ENCODE assay signal across 35 cellular contexts in the genomic region with DNA sequence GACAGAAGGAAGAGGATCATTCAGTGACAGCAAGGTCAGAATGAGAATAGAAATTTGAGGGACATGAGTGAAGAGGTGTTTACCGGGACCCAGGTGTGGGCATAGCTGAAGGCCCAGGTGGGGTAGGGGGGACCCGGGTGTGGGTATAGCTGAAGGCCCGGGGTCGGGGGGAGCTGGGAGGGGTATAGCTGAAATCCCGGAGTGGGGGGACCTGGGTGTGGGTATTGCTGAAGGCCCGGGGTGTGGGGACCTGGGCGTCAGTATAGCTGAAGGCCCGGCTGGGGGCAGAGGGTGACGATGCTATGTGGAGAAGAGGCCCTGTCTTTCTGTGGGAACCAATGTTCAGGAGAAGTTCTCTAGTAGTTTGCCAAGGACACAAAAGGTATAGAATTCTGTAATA.
"Had no signal": no experiment of that assay in that cellular context is flagged by ENCODE, and none has a peak within 500 bp of the region (broad histone marks: within the 10 kb centered on the region; RNA-seq: fewer than 3 reads in every experiment).

No MANE protein-coding gene starts in this region.

- H3K4me3 ChIP-seq: MG63 had no signal

- H3K9me3 ChIP-seq: MG63 had no signal

- H3K36me3 ChIP-seq: MG63 had no signal

- DNase-seq: Karpas-422, Kasumi-1, KBM-7, KG1, MG63, MM.1S, MV-4-11, NCI-H1048, NCI-H1092, NCI-H1092 treated with DMSO at 0.1 percent for 48 hours, NCI-H1105, NCI-H1105 treated with DMSO at 0.1 percent for 48 hours, NCI-H1417, NCI-H1417 treated with DMSO at 0.1 percent for 48 hours, NCI-H1436, NCI-H1436 treated with DMSO at 0.1 percent for 48 hours, NCI-H146, NCI-H1694, NCI-H1694 treated with DMSO at 0.1 percent for 48 hours, NCI-H187, NCI-H187 treated with DMSO at 0.1 percent for 48 hours, NCI-H1930, NCI-H2029, NCI-H2029 treated with DMSO at 0.1 percent for 48 hours, NCI-H2081, NCI-H2081 treated with DMSO at 0.1 percent for 48 hours, NCI-H2107, NCI-H2171, NCI-H2171 treated with DMSO at 0.1 percent for 48 hours, NCI-H2227 treated with DMSO at 0.1 percent for 48 hours, NCI-H226, NCI-H345, NCI-H446, NCI-H446 treated with DMSO at 0.1 percent for 48 hours had no signal

- H3K27me3 ChIP-seq: MG63 had no signal

- H3K27ac ChIP-seq: KMS-11 had no signal
